ENCODE assay signal across 1 cellular context in the genomic region with DNA sequence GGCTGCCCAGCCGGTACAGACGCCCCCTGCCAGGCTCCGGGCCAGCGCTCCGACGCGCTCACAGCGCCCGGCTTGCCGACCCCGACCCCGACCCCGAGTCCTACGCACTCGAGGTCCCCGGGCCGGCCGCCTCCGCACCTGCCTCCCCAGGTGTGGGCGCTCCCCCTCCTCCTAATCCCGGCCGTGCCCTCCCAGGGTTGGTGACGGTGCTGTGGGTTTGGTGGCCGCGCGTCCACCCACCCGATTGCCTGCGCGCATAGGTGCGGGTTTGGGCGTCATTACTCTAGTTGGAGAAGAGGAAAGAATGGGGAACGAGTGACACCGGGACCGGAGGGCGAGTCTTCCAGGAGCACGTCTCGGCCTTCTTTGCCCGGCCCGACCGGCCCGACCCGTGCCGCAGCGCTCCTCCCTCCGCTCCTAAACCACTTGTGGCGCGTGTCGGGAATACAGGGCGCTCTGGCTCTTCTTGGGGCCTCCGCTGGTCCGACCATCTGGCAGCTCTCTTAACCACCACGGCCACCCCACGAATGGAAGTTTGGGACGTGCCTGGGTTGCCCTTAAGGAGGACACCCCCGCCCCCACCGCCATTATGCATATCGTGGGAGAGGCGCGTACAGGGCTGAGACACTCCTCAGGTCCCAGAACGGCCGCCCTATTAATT.
TF ChIP-seq lines count a peak whose summit lies in the region.

No MANE protein-coding gene starts in this region.

TF ChIP-seq in K562, 482 proteins besides CTCF, POLR2A, EP300 and RAD21 (continued from another document and continues in another):
- TF ChIP-seq, protein P1, sequence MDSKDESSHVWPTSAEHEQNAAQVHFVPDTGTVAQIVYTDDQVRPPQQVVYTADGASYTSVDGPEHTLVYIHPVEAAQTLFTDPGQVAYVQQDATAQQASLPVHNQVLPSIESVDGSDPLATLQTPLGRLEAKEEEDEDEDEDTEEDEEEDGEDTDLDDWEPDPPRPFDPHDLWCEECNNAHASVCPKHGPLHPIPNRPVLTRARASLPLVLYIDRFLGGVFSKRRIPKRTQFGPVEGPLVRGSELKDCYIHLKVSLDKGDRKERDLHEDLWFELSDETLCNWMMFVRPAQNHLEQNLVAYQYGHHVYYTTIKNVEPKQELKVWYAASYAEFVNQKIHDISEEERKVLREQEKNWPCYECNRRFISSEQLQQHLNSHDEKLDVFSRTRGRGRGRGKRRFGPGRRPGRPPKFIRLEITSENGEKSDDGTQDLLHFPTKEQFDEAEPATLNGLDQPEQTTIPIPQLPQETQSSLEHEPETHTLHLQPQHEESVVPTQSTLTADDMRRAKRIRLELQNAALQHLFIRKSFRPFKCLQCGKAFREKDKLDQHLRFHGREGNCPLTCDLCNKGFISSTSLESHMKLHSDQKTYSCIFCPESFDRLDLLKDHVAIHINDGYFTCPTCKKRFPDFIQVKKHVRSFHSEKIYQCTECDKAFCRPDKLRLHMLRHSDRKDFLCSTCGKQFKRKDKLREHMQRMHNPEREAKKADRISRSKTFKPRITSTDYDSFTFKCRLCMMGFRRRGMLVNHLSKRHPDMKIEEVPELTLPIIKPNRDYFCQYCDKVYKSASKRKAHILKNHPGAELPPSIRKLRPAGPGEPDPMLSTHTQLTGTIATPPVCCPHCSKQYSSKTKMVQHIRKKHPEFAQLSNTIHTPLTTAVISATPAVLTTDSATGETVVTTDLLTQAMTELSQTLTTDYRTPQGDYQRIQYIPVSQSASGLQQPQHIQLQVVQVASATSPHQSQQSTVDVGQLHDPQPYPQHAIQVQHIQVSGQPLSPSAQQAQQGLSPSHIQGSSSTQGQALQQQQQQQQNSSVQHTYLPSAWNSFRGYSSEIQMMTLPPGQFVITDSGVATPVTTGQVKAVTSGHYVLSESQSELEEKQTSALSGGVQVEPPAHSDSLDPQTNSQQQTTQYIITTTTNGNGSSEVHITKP (IDR thresholded peaks at IDR 0.05; ENCODE audit: partially characterized antibody) = peak; percentile 51
- TF ChIP-seq, protein P2, sequence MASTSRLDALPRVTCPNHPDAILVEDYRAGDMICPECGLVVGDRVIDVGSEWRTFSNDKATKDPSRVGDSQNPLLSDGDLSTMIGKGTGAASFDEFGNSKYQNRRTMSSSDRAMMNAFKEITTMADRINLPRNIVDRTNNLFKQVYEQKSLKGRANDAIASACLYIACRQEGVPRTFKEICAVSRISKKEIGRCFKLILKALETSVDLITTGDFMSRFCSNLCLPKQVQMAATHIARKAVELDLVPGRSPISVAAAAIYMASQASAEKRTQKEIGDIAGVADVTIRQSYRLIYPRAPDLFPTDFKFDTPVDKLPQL (IDR thresholded peaks at IDR 0.05; ENCODE audit: extremely low read depth, insufficient read length) = peak; percentile 98
- TF ChIP-seq, protein P3, sequence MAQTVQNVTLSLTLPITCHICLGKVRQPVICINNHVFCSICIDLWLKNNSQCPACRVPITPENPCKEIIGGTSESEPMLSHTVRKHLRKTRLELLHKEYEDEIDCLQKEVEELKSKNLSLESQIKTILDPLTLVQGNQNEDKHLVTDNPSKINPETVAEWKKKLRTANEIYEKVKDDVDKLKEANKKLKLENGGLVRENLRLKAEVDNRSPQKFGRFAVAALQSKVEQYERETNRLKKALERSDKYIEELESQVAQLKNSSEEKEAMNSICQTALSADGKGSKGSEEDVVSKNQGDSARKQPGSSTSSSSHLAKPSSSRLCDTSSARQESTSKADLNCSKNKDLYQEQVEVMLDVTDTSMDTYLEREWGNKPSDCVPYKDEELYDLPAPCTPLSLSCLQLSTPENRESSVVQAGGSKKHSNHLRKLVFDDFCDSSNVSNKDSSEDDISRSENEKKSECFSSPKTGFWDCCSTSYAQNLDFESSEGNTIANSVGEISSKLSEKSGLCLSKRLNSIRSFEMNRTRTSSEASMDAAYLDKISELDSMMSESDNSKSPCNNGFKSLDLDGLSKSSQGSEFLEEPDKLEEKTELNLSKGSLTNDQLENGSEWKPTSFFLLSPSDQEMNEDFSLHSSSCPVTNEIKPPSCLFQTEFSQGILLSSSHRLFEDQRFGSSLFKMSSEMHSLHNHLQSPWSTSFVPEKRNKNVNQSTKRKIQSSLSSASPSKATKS (CRISPR knock-in tag; IDR thresholded peaks at IDR 0.05) = no peak
- no peak for TF ChIP-seq ZKSCAN3 (CRISPR knock-in tag; IDR thresholded peaks at IDR 0.05)
- no peak for TF ChIP-seq SRSF7 (optimal IDR thresholded peaks at IDR 0.05; ENCODE audit: low read depth, low read length)
- peak; percentile 27; the same call in 1 of the 2 replicates for TF ChIP-seq CBFA2T2 (conservative IDR thresholded peaks at IDR 0.05)
- TF ChIP-seq ZBTB1 (CRISPR knock-in tag; IDR thresholded peaks at IDR 0.05; ENCODE audit: borderline replicate concordance, low read depth) = peak; percentile 98
- TF ChIP-seq POU5F1 (IDR thresholded peaks at IDR 0.05; ENCODE audit: borderline replicate concordance, low read depth, low read length, partially characterized antibody) = no peak
- TF ChIP-seq, protein P4, sequence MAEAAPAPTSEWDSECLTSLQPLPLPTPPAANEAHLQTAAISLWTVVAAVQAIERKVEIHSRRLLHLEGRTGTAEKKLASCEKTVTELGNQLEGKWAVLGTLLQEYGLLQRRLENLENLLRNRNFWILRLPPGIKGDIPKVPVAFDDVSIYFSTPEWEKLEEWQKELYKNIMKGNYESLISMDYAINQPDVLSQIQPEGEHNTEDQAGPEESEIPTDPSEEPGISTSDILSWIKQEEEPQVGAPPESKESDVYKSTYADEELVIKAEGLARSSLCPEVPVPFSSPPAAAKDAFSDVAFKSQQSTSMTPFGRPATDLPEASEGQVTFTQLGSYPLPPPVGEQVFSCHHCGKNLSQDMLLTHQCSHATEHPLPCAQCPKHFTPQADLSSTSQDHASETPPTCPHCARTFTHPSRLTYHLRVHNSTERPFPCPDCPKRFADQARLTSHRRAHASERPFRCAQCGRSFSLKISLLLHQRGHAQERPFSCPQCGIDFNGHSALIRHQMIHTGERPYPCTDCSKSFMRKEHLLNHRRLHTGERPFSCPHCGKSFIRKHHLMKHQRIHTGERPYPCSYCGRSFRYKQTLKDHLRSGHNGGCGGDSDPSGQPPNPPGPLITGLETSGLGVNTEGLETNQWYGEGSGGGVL (CRISPR knock-in tag; IDR thresholded peaks at IDR 0.05) = no peak
- no peak for TF ChIP-seq MAFF (IDR thresholded peaks at IDR 0.05; ENCODE audit: low read length)
- TF ChIP-seq, protein P5, sequence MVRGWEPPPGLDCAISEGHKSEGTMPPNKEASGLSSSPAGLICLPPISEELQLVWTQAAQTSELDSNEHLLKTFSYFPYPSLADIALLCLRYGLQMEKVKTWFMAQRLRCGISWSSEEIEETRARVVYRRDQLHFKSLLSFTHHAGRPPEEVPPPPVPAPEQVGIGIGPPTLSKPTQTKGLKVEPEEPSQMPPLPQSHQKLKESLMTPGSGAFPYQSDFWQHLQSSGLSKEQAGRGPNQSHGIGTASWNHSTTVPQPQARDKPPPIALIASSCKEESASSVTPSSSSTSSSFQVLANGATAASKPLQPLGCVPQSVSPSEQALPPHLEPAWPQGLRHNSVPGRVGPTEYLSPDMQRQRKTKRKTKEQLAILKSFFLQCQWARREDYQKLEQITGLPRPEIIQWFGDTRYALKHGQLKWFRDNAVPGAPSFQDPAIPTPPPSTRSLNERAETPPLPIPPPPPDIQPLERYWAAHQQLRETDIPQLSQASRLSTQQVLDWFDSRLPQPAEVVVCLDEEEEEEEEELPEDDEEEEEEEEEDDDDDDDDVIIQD (CRISPR knock-in tag; IDR thresholded peaks at IDR 0.05) = no peak
- peak; percentile 42; the same call in 1 of the 2 replicates for TF ChIP-seq TOE1 (IDR thresholded peaks at IDR 0.05; ENCODE audit: borderline replicate concordance)
- TF ChIP-seq TOE1 (CRISPR knock-in tag; IDR thresholded peaks at IDR 0.05; ENCODE audit: borderline replicate concordance, low read depth) = no peak
- peak; percentile 52 for TF ChIP-seq SAP30 (IDR thresholded peaks at IDR 0.05; ENCODE audit: borderline replicate concordance, insufficient read depth, low read depth, low read length, poor library complexity, severe bottlenecking)
- TF ChIP-seq, protein P6, sequence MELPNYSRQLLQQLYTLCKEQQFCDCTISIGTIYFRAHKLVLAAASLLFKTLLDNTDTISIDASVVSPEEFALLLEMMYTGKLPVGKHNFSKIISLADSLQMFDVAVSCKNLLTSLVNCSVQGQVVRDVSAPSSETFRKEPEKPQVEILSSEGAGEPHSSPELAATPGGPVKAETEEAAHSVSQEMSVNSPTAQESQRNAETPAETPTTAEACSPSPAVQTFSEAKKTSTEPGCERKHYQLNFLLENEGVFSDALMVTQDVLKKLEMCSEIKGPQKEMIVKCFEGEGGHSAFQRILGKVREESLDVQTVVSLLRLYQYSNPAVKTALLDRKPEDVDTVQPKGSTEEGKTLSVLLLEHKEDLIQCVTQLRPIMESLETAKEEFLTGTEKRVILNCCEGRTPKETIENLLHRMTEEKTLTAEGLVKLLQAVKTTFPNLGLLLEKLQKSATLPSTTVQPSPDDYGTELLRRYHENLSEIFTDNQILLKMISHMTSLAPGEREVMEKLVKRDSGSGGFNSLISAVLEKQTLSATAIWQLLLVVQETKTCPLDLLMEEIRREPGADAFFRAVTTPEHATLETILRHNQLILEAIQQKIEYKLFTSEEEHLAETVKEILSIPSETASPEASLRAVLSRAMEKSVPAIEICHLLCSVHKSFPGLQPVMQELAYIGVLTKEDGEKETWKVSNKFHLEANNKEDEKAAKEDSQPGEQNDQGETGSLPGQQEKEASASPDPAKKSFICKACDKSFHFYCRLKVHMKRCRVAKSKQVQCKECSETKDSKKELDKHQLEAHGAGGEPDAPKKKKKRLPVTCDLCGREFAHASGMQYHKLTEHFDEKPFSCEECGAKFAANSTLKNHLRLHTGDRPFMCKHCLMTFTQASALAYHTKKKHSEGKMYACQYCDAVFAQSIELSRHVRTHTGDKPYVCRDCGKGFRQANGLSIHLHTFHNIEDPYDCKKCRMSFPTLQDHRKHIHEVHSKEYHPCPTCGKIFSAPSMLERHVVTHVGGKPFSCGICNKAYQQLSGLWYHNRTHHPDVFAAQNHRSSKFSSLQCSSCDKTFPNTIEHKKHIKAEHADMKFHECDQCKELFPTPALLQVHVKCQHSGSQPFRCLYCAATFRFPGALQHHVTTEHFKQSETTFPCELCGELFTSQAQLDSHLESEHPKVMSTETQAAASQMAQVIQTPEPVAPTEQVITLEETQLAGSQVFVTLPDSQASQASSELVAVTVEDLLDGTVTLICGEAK (IDR thresholded peaks at IDR 0.05) = no peak; the same call in 1 of the 2 replicates
- TF ChIP-seq, protein P6 (CRISPR knock-in tag; IDR thresholded peaks at IDR 0.05) = peak; percentile 39; the same call in 1 of the 2 replicates
- peak; percentile 98 for TF ChIP-seq TBP (optimal IDR thresholded peaks at IDR 0.05; ENCODE audit: low read depth, low read length)
- no peak; the same call in 1 of the 2 replicates for TF ChIP-seq CBX5 (IDR thresholded peaks at IDR 0.05; ENCODE audit: borderline replicate concordance, low read depth)
- no peak for TF ChIP-seq ZNF785 (CRISPR knock-in tag; IDR thresholded peaks at IDR 0.05)
- TF ChIP-seq RBM17 (IDR thresholded peaks at IDR 0.05; ENCODE audit: borderline replicate concordance, low read depth, low read length) = no peak
- no peak for TF ChIP-seq DPF2 (IDR thresholded peaks at IDR 0.05)
- TF ChIP-seq, protein P7, sequence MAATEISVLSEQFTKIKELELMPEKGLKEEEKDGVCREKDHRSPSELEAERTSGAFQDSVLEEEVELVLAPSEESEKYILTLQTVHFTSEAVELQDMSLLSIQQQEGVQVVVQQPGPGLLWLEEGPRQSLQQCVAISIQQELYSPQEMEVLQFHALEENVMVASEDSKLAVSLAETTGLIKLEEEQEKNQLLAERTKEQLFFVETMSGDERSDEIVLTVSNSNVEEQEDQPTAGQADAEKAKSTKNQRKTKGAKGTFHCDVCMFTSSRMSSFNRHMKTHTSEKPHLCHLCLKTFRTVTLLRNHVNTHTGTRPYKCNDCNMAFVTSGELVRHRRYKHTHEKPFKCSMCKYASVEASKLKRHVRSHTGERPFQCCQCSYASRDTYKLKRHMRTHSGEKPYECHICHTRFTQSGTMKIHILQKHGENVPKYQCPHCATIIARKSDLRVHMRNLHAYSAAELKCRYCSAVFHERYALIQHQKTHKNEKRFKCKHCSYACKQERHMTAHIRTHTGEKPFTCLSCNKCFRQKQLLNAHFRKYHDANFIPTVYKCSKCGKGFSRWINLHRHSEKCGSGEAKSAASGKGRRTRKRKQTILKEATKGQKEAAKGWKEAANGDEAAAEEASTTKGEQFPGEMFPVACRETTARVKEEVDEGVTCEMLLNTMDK (IDR thresholded peaks at IDR 0.05; ENCODE audit: borderline replicate concordance, insufficient read depth, low read depth, low read length, poor library complexity, severe bottlenecking) = no peak
- 0 out of 2 replicates have a peak, but pooled peaks have one; percentile 11 for TF ChIP-seq SMARCA4 (IDR thresholded peaks at IDR 0.05)
- no peak for TF ChIP-seq PHB2 (IDR thresholded peaks at IDR 0.05; ENCODE audit: low read depth)
- peak; percentile 72 for TF ChIP-seq SMAD1 (IDR thresholded peaks at IDR 0.05; ENCODE audit: low read depth, low read length, partially characterized antibody)
- TF ChIP-seq ZNF668 (CRISPR knock-in tag; IDR thresholded peaks at IDR 0.05) = no peak
- TF ChIP-seq, protein P8, sequence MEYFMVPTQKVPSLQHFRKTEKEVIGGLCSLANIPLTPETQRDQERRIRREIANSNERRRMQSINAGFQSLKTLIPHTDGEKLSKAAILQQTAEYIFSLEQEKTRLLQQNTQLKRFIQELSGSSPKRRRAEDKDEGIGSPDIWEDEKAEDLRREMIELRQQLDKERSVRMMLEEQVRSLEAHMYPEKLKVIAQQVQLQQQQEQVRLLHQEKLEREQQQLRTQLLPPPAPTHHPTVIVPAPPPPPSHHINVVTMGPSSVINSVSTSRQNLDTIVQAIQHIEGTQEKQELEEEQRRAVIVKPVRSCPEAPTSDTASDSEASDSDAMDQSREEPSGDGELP (CRISPR knock-in tag; IDR thresholded peaks at IDR 0.05; ENCODE audit: borderline replicate concordance) = peak; percentile 57; the same call in 1 of the 2 replicates
- no peak for TF ChIP-seq HLTF (IDR thresholded peaks at IDR 0.05)
- TF ChIP-seq SP2 (IDR thresholded peaks at IDR 0.05; ENCODE audit: extremely low read depth, low read depth, low read length, poor library complexity, severe bottlenecking) = no peak
